In the genomic region with DNA sequence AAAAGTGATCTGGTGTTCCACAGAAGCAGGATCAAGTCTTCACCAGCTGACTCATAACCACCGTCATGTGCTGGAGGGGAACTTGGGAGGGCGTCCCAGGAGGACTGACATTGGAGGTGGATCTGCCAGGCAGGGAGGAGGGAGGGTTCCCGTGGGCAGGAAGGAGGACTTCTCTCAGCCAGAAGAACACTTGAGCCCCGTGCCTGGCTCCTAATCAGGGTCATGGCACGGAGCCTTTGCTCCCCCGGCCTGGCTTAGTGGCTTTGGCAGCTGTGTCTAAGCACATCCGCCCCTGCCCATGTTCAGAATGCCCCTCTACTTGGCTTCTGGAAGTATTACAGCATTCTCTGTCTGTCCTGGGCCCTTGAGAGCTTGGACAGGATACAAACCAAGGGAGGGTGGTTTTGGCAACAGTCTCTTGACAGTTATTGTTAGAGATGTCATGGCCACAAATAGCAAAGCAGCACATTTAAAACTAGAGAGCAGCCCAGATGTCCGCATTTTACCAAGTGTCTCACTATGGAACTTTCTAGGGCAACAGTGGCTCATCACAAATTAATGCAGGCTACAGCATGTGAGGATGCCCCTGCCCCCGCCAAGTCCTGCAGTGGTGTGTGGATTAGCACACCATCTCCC, we compare ENCODE assay signal across 10 cellular contexts. TPM values are rescaled to one million over a fixed set of nuclear protein-coding genes. Genes with fewer than 3 reads are reported as not detected.
A peak's percentile ranks its signal among the peaks of the same experiment; 100 is the strongest.
DNase-seq lines count a peak whose midpoint lies in the region; ATAC-seq and TF ChIP-seq lines count a peak whose summit lies in the region.
"Had no signal": no experiment of that assay in that cellular context is flagged by ENCODE, and none has a peak within 500 bp of the region (broad histone marks: within the 10 kb centered on the region; RNA-seq: fewer than 3 reads in every experiment).

No MANE protein-coding gene starts in this region.

- H3K4ac ChIP-seq in neuronal stem cell (ENCODE audit: low read length) = no peak overlapping the region

- no peak overlapping the region for H2BK120ac ChIP-seq in neuronal stem cell (ENCODE audit: low read depth, low read length)

- no peak overlapping the region for H3K4me2 ChIP-seq in neuronal stem cell (ENCODE audit: insufficient read depth, low read length, poor library complexity, severe bottlenecking)

- no peak overlapping the region for H3K14ac ChIP-seq in neuronal stem cell (ENCODE audit: low read length)

- no CpG with 5 or more reads among the region's 9 CpGs for WGBS in neuronal stem cell (ENCODE audit: extremely low coverage in 2 of 2, insufficient read length in 2 of 2, insufficient replicate concordance in 1 of 2), 2 donors

- no peak overlapping the region for H4K91ac ChIP-seq in neuronal stem cell (ENCODE audit: low read depth, low read length, poor library complexity)

- TF ChIP-seq CTCF in fibroblast of mammary gland (conservative IDR thresholded peaks at IDR 0.05; ENCODE audit: control insufficient read depth, insufficient read depth, low read depth, low read length) = no peak
- TF ChIP-seq CTCF in natural killer cell (IDR thresholded peaks at IDR 0.05) = no peak

- intact Hi-C loops in natural killer cell (cut with micrococcal nuclease) = no loop called here

- H3K9ac ChIP-seq in neuronal stem cell (ENCODE audit: low read depth, low read length, poor library complexity) = peak overlapping the region; percentile 50

- H3K9me3 Mint-ChIP-seq in natural killer cell = no peaks in the 10 kb centered on the region

- H2BK12ac ChIP-seq in neuronal stem cell (ENCODE audit: low read length) = no peak overlapping the region

- H3K4me1 Mint-ChIP-seq in natural killer cell = peaks cover 0 to 9% of the 10 kb centered on the region in 2 donors

- H2AFZ ChIP-seq in neuronal stem cell (ENCODE audit: low read length) = no peak overlapping the region

- H3K27me3 ChIP-seq in neuronal stem cell (ENCODE audit: control insufficient read depth in 3 of 3, insufficient read depth in 3 of 3, low read depth in 1 of 3, low read length in 3 of 3) = no peaks in the 10 kb centered on the region

- H2AK5ac ChIP-seq in neuronal stem cell (ENCODE audit: low read depth, low read length) = no peak overlapping the region

- H2BK5ac ChIP-seq in neuronal stem cell (ENCODE audit: low read length) = no peak overlapping the region

- H3K27me3 Mint-ChIP-seq in natural killer cell (ENCODE audit: low read depth in 2 of 2) = no peaks in the 10 kb centered on the region
- H3K27me3 Mint-ChIP-seq: B cell had no signal

- DNase-seq in A172 (ENCODE audit: low spot score) = peak; percentile 63
- DNase-seq in NCI-H446 (lab: John Stamatoyannopoulos, UW) = peak; percentile 49 to 86
- DNase-seq in fibroblast of mammary gland (ENCODE audit: low read depth) = peak; percentile 98
- DNase-seq in neuronal stem cell (ENCODE audit: low spot score) = no peak
- DNase-seq in NCI-H82 (lab: John Stamatoyannopoulos, UW) = no peak
- no peak for DNase-seq in activated effector memory CD4-positive, alpha-beta T cell treated with Interleukin-2 at 50 U/mL for 16 hours
- no peak for DNase-seq in natural killer cell
- DNase-seq: activated gamma-delta T cell had no signal

- no peak overlapping the region for H3K4me3 Mint-ChIP-seq in natural killer cell
- H3K4me3 Mint-ChIP-seq: B cell had no signal

- H3K18ac ChIP-seq in neuronal stem cell (ENCODE audit: low read length) = no peak overlapping the region

- H3K4me3 ChIP-seq in fibroblast of mammary gland (ENCODE audit: control insufficient read depth, low read depth, low read length) (no peak overlapping the region), neuronal stem cell (ENCODE audit: low read length in 2 of 2) (no peak overlapping the region)

- no peaks in the 10 kb centered on the region for H3K4me1 ChIP-seq in neuronal stem cell (ENCODE audit: control insufficient read depth in 2 of 2, insufficient read depth in 1 of 2, low read depth in 1 of 2, low read length in 2 of 2)

- H2BK15ac ChIP-seq in neuronal stem cell (ENCODE audit: low read length) = no peak overlapping the region

- ATAC-seq in HG03280 (IDR thresholded peaks at IDR 0.05; ENCODE audit: unreplicated experiment) (no peak), natural killer cell (no peak)

- no peaks in the 10 kb centered on the region for H3K9me3 ChIP-seq in neuronal stem cell (replicated peaks in 1 of 2; ENCODE audit: control insufficient read depth in 2 of 2, insufficient read depth in 1 of 2, low read depth in 1 of 2, low read length in 2 of 2)

- peaks cover 42 to 84% of the 10 kb centered on the region in 2 donors for H3K36me3 ChIP-seq in neuronal stem cell (replicated peaks in 1 of 2; ENCODE audit: control insufficient read depth in 2 of 2, insufficient read depth in 2 of 2, low read length in 2 of 2)

- H3K23ac ChIP-seq in neuronal stem cell (ENCODE audit: low read depth, low read length, poor library complexity) = no peak overlapping the region

- H3K27ac Mint-ChIP-seq in natural killer cell = no peak overlapping the region
- H3K27ac Mint-ChIP-seq: B cell had no signal

- H3K36me3 Mint-ChIP-seq in natural killer cell = no peaks in the 10 kb centered on the region

- H4K8ac ChIP-seq in neuronal stem cell (ENCODE audit: low read depth, low read length) = no peak overlapping the region

- H3K27ac ChIP-seq in neuronal stem cell (replicated peaks; ENCODE audit: low read length) = no peak overlapping the region

- no peaks in the 10 kb centered on the region for H3K79me1 ChIP-seq in neuronal stem cell (ENCODE audit: low read depth, low read length)

RNA-seq across cellular contexts. Expression of a gene that starts 11.5 kb away (rescaled TPM):
- total RNA-seq in A172 (2014; rRNA removed; shearing (Covaris generic)) = 125 and 132 TPM in 2 replicates
- 36.4 TPM for polyA plus RNA-seq in neuronal stem cell (2013, experiment 1 of 2)
- polyA plus RNA-seq in neuronal stem cell (2013, experiment 2 of 2) = 38.0 TPM
- 10 to 100 TPM; 57.8 to 66.3 (median 60.4) TPM for total RNA-seq in natural killer cell

RNA-seq across cellular contexts. Expression of a gene that starts 12.5 kb away (rescaled TPM):
- total RNA-seq in A172 (2014; rRNA removed; shearing (Covaris generic)) = 5.9 and 7.5 TPM in 2 replicates
- 11.4 TPM for polyA plus RNA-seq in neuronal stem cell (2013, experiment 1 of 2)
- polyA plus RNA-seq in neuronal stem cell (2013, experiment 2 of 2) = 10.5 TPM
- 10 to 100 TPM; 27.9 to 45.2 (median 36.2) TPM for total RNA-seq in natural killer cell

RNA-seq across cellular contexts. Expression of a gene that starts 26.7 kb away (rescaled TPM):
- total RNA-seq in A172 (2014; rRNA removed; shearing (Covaris generic)) = 0.03 and 0.72 TPM in 2 replicates
- polyA plus RNA-seq in neuronal stem cell (2013, experiment 1 of 2) = 1.3 TPM
- 1.4 TPM for polyA plus RNA-seq in neuronal stem cell (2013, experiment 2 of 2)
- total RNA-seq in natural killer cell = 1 to 10 TPM in 2 of 3 donors, under 1 TPM in 1; 0.97 to 1.4 (median 1.1) TPM

RNA-seq across cellular contexts. Expression of a gene that starts 59.7 kb away (rescaled TPM):
- 39.0 and 46.2 TPM in 2 replicates for total RNA-seq in A172 (2014; rRNA removed; shearing (Covaris generic))
- 19.9 TPM for polyA plus RNA-seq in neuronal stem cell (2013, experiment 1 of 2)
- polyA plus RNA-seq in neuronal stem cell (2013, experiment 2 of 2) = 20.1 TPM
- 10 to 100 TPM; 38.9 to 45.5 (median 39.2) TPM for total RNA-seq in natural killer cell

Comparison
In these comparisons a context has a peak if more than half of its experiments do, and no peak if none do; other contexts are left out.
1. DNase-seq: peak in A172 (single experiment), NCI-H446 (2 of 2) and fibroblast of mammary gland (single experiment); none in neuronal stem cell (single experiment), NCI-H82 (single experiment), activated effector memory CD4-positive, alpha-beta T cell treated with Interleukin-2 at 50 U/mL for 16 hours (single experiment) and natural killer cell (single experiment).